ENCODE assay signal across 1 cellular context in genomic region chr17:40219073-40219860, GRCh38.
A peak's percentile ranks its signal among the peaks of the same experiment; 100 is the strongest.
TF ChIP-seq lines count a peak whose summit lies in the region.

Gene WIPF2 (plus strand): TSS chr17:40219304. CDS start chr17:40256460, 37,156 bp downstream.

TF ChIP-seq in HepG2, 621 proteins besides CTCF, POLR2A, EP300 and RAD21 (continued from another document and continues in another):
- TF ChIP-seq, protein P1, sequence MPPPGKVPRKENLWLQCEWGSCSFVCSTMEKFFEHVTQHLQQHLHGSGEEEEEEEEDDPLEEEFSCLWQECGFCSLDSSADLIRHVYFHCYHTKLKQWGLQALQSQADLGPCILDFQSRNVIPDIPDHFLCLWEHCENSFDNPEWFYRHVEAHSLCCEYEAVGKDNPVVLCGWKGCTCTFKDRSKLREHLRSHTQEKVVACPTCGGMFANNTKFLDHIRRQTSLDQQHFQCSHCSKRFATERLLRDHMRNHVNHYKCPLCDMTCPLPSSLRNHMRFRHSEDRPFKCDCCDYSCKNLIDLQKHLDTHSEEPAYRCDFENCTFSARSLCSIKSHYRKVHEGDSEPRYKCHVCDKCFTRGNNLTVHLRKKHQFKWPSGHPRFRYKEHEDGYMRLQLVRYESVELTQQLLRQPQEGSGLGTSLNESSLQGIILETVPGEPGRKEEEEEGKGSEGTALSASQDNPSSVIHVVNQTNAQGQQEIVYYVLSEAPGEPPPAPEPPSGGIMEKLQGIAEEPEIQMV (CRISPR knock-in tag; IDR thresholded peaks at IDR 0.05; ENCODE audit: low read depth) = peak; percentile 99
- TF ChIP-seq ZNF772 (CRISPR knock-in tag; IDR thresholded peaks at IDR 0.05) = peak; percentile 81; the same call in 1 of the 2 replicates
- TF ChIP-seq CENPT (CRISPR knock-in tag; IDR thresholded peaks at IDR 0.05; ENCODE audit: low read depth) = no peak
- TF ChIP-seq, protein P2, sequence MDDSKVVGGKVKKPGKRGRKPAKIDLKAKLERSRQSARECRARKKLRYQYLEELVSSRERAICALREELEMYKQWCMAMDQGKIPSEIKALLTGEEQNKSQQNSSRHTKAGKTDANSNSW (CRISPR knock-in tag; IDR thresholded peaks at IDR 0.05; ENCODE audit: borderline replicate concordance) = no peak
- no peak for TF ChIP-seq ZNF773 (CRISPR knock-in tag; IDR thresholded peaks at IDR 0.05; ENCODE audit: borderline replicate concordance)
- TF ChIP-seq FOXP1 (IDR thresholded peaks at IDR 0.05) = no peak
- TF ChIP-seq FOXP1 (CRISPR knock-in tag; IDR thresholded peaks at IDR 0.05) = no peak
- 0 out of 2 replicates have a peak, but pooled peaks have one; percentile 19 for TF ChIP-seq ZNF740 (CRISPR knock-in tag; IDR thresholded peaks at IDR 0.05)
- TF ChIP-seq RNF219 (CRISPR knock-in tag; IDR thresholded peaks at IDR 0.05) = no peak
- peak; percentile 51 for TF ChIP-seq ZSCAN25 (CRISPR knock-in tag; IDR thresholded peaks at IDR 0.05)
- no peak for TF ChIP-seq ZNF136 (CRISPR knock-in tag; IDR thresholded peaks at IDR 0.05; ENCODE audit: low read depth)
- TF ChIP-seq FOXA3 (CRISPR knock-in tag; IDR thresholded peaks at IDR 0.05) = peak; percentile 44
- peak; percentile 16; the same call in 1 of the 2 replicates for TF ChIP-seq ZNF367 (CRISPR knock-in tag; IDR thresholded peaks at IDR 0.05; ENCODE audit: borderline replicate concordance)
- no peak for TF ChIP-seq E2F1 (CRISPR knock-in tag; IDR thresholded peaks at IDR 0.05)
- TF ChIP-seq, protein P3, sequence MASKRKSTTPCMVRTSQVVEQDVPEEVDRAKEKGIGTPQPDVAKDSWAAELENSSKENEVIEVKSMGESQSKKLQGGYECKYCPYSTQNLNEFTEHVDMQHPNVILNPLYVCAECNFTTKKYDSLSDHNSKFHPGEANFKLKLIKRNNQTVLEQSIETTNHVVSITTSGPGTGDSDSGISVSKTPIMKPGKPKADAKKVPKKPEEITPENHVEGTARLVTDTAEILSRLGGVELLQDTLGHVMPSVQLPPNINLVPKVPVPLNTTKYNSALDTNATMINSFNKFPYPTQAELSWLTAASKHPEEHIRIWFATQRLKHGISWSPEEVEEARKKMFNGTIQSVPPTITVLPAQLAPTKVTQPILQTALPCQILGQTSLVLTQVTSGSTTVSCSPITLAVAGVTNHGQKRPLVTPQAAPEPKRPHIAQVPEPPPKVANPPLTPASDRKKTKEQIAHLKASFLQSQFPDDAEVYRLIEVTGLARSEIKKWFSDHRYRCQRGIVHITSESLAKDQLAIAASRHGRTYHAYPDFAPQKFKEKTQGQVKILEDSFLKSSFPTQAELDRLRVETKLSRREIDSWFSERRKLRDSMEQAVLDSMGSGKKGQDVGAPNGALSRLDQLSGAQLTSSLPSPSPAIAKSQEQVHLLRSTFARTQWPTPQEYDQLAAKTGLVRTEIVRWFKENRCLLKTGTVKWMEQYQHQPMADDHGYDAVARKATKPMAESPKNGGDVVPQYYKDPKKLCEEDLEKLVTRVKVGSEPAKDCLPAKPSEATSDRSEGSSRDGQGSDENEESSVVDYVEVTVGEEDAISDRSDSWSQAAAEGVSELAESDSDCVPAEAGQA (IDR thresholded peaks at IDR 0.05; ENCODE audit: low read depth) = peak; percentile 93
- TF ChIP-seq, protein P3 (CRISPR knock-in tag; IDR thresholded peaks at IDR 0.05; ENCODE audit: borderline replicate concordance) = no peak
- TF ChIP-seq, protein P4, sequence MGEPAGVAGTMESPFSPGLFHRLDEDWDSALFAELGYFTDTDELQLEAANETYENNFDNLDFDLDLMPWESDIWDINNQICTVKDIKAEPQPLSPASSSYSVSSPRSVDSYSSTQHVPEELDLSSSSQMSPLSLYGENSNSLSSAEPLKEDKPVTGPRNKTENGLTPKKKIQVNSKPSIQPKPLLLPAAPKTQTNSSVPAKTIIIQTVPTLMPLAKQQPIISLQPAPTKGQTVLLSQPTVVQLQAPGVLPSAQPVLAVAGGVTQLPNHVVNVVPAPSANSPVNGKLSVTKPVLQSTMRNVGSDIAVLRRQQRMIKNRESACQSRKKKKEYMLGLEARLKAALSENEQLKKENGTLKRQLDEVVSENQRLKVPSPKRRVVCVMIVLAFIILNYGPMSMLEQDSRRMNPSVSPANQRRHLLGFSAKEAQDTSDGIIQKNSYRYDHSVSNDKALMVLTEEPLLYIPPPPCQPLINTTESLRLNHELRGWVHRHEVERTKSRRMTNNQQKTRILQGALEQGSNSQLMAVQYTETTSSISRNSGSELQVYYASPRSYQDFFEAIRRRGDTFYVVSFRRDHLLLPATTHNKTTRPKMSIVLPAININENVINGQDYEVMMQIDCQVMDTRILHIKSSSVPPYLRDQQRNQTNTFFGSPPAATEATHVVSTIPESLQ (CRISPR knock-in tag; conservative IDR thresholded peaks at IDR 0.05) = no peak; the same call in 1 of the 2 replicates
- no peak for TF ChIP-seq FOXC1 (CRISPR knock-in tag; IDR thresholded peaks at IDR 0.05; ENCODE audit: borderline replicate concordance)
- no peak; the same call in 1 of the 2 replicates for TF ChIP-seq ZNF558 (CRISPR knock-in tag; IDR thresholded peaks at IDR 0.05; ENCODE audit: borderline replicate concordance)
- no peak for TF ChIP-seq PHF5A (CRISPR knock-in tag; IDR thresholded peaks at IDR 0.05; ENCODE audit: low read depth, unreplicated experiment)
- TF ChIP-seq CBX1 (IDR thresholded peaks at IDR 0.05; ENCODE audit: low read depth) = peak; percentile 37
- no peak for TF ChIP-seq GLMP (CRISPR knock-in tag; IDR thresholded peaks at IDR 0.05; ENCODE audit: borderline replicate concordance)
- TF ChIP-seq, protein P5, sequence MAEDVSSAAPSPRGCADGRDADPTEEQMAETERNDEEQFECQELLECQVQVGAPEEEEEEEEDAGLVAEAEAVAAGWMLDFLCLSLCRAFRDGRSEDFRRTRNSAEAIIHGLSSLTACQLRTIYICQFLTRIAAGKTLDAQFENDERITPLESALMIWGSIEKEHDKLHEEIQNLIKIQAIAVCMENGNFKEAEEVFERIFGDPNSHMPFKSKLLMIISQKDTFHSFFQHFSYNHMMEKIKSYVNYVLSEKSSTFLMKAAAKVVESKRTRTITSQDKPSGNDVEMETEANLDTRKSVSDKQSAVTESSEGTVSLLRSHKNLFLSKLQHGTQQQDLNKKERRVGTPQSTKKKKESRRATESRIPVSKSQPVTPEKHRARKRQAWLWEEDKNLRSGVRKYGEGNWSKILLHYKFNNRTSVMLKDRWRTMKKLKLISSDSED (CRISPR knock-in tag; IDR thresholded peaks at IDR 0.05) = no peak
- TF ChIP-seq, protein P6, sequence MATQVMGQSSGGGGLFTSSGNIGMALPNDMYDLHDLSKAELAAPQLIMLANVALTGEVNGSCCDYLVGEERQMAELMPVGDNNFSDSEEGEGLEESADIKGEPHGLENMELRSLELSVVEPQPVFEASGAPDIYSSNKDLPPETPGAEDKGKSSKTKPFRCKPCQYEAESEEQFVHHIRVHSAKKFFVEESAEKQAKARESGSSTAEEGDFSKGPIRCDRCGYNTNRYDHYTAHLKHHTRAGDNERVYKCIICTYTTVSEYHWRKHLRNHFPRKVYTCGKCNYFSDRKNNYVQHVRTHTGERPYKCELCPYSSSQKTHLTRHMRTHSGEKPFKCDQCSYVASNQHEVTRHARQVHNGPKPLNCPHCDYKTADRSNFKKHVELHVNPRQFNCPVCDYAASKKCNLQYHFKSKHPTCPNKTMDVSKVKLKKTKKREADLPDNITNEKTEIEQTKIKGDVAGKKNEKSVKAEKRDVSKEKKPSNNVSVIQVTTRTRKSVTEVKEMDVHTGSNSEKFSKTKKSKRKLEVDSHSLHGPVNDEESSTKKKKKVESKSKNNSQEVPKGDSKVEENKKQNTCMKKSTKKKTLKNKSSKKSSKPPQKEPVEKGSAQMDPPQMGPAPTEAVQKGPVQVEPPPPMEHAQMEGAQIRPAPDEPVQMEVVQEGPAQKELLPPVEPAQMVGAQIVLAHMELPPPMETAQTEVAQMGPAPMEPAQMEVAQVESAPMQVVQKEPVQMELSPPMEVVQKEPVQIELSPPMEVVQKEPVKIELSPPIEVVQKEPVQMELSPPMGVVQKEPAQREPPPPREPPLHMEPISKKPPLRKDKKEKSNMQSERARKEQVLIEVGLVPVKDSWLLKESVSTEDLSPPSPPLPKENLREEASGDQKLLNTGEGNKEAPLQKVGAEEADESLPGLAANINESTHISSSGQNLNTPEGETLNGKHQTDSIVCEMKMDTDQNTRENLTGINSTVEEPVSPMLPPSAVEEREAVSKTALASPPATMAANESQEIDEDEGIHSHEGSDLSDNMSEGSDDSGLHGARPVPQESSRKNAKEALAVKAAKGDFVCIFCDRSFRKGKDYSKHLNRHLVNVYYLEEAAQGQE (IDR thresholded peaks at IDR 0.05; ENCODE audit: borderline replicate concordance in 1 of 2, low read depth in 1 of 2, low read length in 2 of 2) = 0 out of 4 replicates have a peak, but pooled peaks of 1 of the 2 experiments have one; percentile 25
- no peak for TF ChIP-seq ZNF570 (CRISPR knock-in tag; IDR thresholded peaks at IDR 0.05; ENCODE audit: borderline replicate concordance)
- no peak; the same call in 1 of the 2 replicates for TF ChIP-seq GATA4 (IDR thresholded peaks at IDR 0.05; ENCODE audit: borderline replicate concordance, low read depth)
- TF ChIP-seq HMGA1 (CRISPR knock-in tag; conservative IDR thresholded peaks at IDR 0.05) = no peak
- TF ChIP-seq, protein P7, sequence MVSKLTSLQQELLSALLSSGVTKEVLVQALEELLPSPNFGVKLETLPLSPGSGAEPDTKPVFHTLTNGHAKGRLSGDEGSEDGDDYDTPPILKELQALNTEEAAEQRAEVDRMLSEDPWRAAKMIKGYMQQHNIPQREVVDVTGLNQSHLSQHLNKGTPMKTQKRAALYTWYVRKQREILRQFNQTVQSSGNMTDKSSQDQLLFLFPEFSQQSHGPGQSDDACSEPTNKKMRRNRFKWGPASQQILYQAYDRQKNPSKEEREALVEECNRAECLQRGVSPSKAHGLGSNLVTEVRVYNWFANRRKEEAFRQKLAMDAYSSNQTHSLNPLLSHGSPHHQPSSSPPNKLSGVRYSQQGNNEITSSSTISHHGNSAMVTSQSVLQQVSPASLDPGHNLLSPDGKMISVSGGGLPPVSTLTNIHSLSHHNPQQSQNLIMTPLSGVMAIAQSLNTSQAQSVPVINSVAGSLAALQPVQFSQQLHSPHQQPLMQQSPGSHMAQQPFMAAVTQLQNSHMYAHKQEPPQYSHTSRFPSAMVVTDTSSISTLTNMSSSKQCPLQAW (CRISPR knock-in tag; IDR thresholded peaks at IDR 0.05) = peak; percentile 13; the same call in 1 of the 2 replicates
- no peak for TF ChIP-seq ZBTB37 (CRISPR knock-in tag; IDR thresholded peaks at IDR 0.05)
- no peak for TF ChIP-seq ZNF3 (CRISPR knock-in tag; IDR thresholded peaks at IDR 0.05)
- peak; percentile 72 for TF ChIP-seq ARNTL (CRISPR knock-in tag; IDR thresholded peaks at IDR 0.05)
- TF ChIP-seq DNMT1 (CRISPR knock-in tag; IDR thresholded peaks at IDR 0.05) = no peak
- no peak for TF ChIP-seq ZNF850 (CRISPR knock-in tag; conservative IDR thresholded peaks at IDR 0.05)
